In genomic region chr11:44611687-44612437, GRCh38 we compare ENCODE assay signal across 8 cellular contexts. TPM values are rescaled to one million over a fixed set of nuclear protein-coding genes. Genes with fewer than 3 reads are reported as not detected.
DNase-seq lines count a peak whose midpoint lies in the region; ATAC-seq and TF ChIP-seq lines count a peak whose summit lies in the region.

No MANE protein-coding gene starts in this region.

- peak overlapping the region; percentile 55 for H3K27ac ChIP-seq in temporal lobe (ENCODE audit: low read depth, low read length)

- no peak overlapping the region for H3K4me3 ChIP-seq in foreskin fibroblast (ENCODE audit: low read depth in 1 of 2, low read length in 2 of 2)

- peak; percentile 48 for DNase-seq in activated CD4-positive, alpha-beta T cell treated with anti-CD3 and anti-CD28 coated beads for 1 hour
- DNase-seq in ecto neural progenitor cell (ENCODE audit: low spot score) = no peak
- no peak for DNase-seq in NCI-H510A (lab: John Stamatoyannopoulos, UW)
- no peak for DNase-seq in foreskin fibroblast

- TF ChIP-seq CTCF in foreskin fibroblast (IDR thresholded peaks at IDR 0.05; ENCODE audit: low read depth, low read length) = no peak

- peak; percentile 44 for ATAC-seq in GM18502 (IDR thresholded peaks at IDR 0.05; ENCODE audit: poor library complexity, unreplicated experiment)
- peak; percentile 45 for ATAC-seq in HG02759 (IDR thresholded peaks at IDR 0.05; ENCODE audit: unreplicated experiment)
- peak; percentile 21 for ATAC-seq in esophagus mucosa

RNA-seq across cellular contexts. Expression of gene CD82, which starts 46.4 kb away (rescaled TPM):
- total RNA-seq in esophagus mucosa (292 TPM), temporal lobe (9.6 TPM)

Comparison
In these comparisons a context has a peak if more than half of its experiments do, and no peak if none do; other contexts are left out.
1. RNA of gene CD82, which starts 46.4 kb away (total RNA-seq): 292 TPM in esophagus mucosa (single experiment); 9.6 TPM in temporal lobe (single experiment); every median in the first group is over 10 times any median in the second.
2. Peak in every context shown above with its lines, with median percentiles within 50 percentile points of each other: ATAC-seq.